Comparison of ENCODE assay signal across 11 cellular contexts in the genomic region with DNA sequence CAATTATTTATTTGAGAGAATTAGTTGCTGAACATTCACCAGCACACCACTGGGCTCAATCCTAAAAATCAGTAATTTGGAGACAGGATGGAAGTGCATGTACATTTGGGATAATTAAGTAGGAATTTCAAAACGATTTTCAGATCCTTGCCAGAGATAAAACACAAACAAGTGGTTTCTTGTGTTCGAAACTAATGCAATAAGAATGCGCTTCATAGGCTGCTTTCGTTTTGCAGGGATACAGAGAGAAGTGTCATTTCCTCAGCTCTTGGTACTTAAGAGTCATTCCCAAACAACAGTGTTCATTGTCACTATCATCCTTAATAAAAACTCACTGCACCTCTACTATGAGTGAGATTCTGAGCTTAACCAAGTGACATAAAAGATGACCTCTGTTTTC. TPM values are rescaled to one million over a fixed set of nuclear protein-coding genes. Genes with fewer than 3 reads are reported as not detected.
A peak's percentile ranks its signal among the peaks of the same experiment; 100 is the strongest.
DNase-seq lines count a peak whose midpoint lies in the region; ATAC-seq and TF ChIP-seq lines count a peak whose summit lies in the region.
"Had no signal": no experiment of that assay in that cellular context is flagged by ENCODE, and none has a peak within 500 bp of the region (broad histone marks: within the 10 kb centered on the region; RNA-seq: fewer than 3 reads in every experiment).

No MANE protein-coding gene starts in this region.

- peak overlapping the region; percentile 3; the same call in 1 of the 2 replicates for H3K4me3 ChIP-seq in PC-9
- H3K4me3 ChIP-seq in osteoblast (ENCODE audit: insufficient read depth, low read length): peak overlapping the region; percentile 11
- no peak overlapping the region for H3K4me3 ChIP-seq in Caco-2 (ENCODE audit: low read depth, low read length)
- H3K4me3 ChIP-seq: pancreas had no signal

- H3K4me2 ChIP-seq in PC-9 (peak overlapping the region; percentile 55), osteoblast (ENCODE audit: insufficient read depth, low read length) (peak overlapping the region; percentile 72)

- H3K9me3 Mint-ChIP-seq in Calu3 (ENCODE audit: low read depth, unreplicated experiment) (no peaks in the 10 kb centered on the region), Caco-2 (ENCODE audit: unreplicated experiment) (no peaks in the 10 kb centered on the region)
- H3K9me3 Mint-ChIP-seq in effector memory CD8-positive, alpha-beta T cell: no peaks in the 10 kb centered on the region

- no TSS peak for BruUV-seq in Calu3 (replicated peaks; lab: Mats Ljungman, UMichigan)
- BruUV-seq in PC-9 (replicated peaks; lab: Mats Ljungman, UMichigan): no TSS peak
- BruUV-seq in Caco-2 (replicated peaks; lab: Mats Ljungman, UMichigan): no TSS peak

- POLR2A ChIA-PET in PC-9 (lab: Charles Lee; ENCODE audit: unreplicated experiment) (interaction anchor here (0.6 kb wide), 1 partner anchor 17 kb away, joined by 4 read pairs; no protein-coding TSS in a partner anchor), Caco-2 (lab: Charles Lee) (no interaction called here)

- H3K27me3 ChIP-seq in PC-9 (ENCODE audit: insufficient read depth, low read depth) (no peaks in the 10 kb centered on the region), osteoblast (ENCODE audit: insufficient read depth, low read length) (no peaks in the 10 kb centered on the region), Caco-2 (replicated peaks; ENCODE audit: control insufficient read depth, insufficient read depth, low read length) (no peaks in the 10 kb centered on the region)
- H3K27me3 ChIP-seq: pancreas had no signal

- no peaks in the 10 kb centered on the region for H3K9me3 ChIP-seq in PC-9 (ENCODE audit: insufficient read depth, low read depth)
- H3K9me3 ChIP-seq in osteoblast (ENCODE audit: low read depth, low read length): no peaks in the 10 kb centered on the region
- H3K9me3 ChIP-seq in Caco-2: no peaks in the 10 kb centered on the region
- H3K9me3 ChIP-seq: pancreas had no signal

- H4K20me1 ChIP-seq in PC-9 (ENCODE audit: insufficient read depth) (no peaks in the 10 kb centered on the region), osteoblast (ENCODE audit: insufficient read depth, low read length) (no peaks in the 10 kb centered on the region)

- H3K27me3 Mint-ChIP-seq in Calu3 (ENCODE audit: unreplicated experiment): no peaks in the 10 kb centered on the region
- H3K27me3 Mint-ChIP-seq in effector memory CD8-positive, alpha-beta T cell: peaks cover 7 to 33% of the 10 kb centered on the region in 2 donors
- no peaks in the 10 kb centered on the region for H3K27me3 Mint-ChIP-seq in Caco-2 (ENCODE audit: insufficient read depth, unreplicated experiment)

- H3K79me2 ChIP-seq in PC-9 (ENCODE audit: low read depth) (no peaks in the 10 kb centered on the region), osteoblast (ENCODE audit: insufficient read depth, low read length) (no peaks in the 10 kb centered on the region)

- no peaks in the 10 kb centered on the region for H3K36me3 Mint-ChIP-seq in Calu3 (ENCODE audit: insufficient read depth, unreplicated experiment)
- no peaks in the 10 kb centered on the region for H3K36me3 Mint-ChIP-seq in effector memory CD8-positive, alpha-beta T cell (ENCODE audit: insufficient read depth)
- no peaks in the 10 kb centered on the region for H3K36me3 Mint-ChIP-seq in Caco-2 (ENCODE audit: insufficient read depth, unreplicated experiment)

- H3K36me3 ChIP-seq in PC-9 (ENCODE audit: low read depth) (no peaks in the 10 kb centered on the region), osteoblast (ENCODE audit: insufficient read depth, low read length) (no peaks in the 10 kb centered on the region), Caco-2 (ENCODE audit: control insufficient read depth, insufficient read depth, low read length) (no peaks in the 10 kb centered on the region)
- H3K36me3 ChIP-seq: pancreas had no signal

- no peak overlapping the region for H3K27ac Mint-ChIP-seq in Calu3 (ENCODE audit: unreplicated experiment)
- no peak overlapping the region for H3K27ac Mint-ChIP-seq in effector memory CD8-positive, alpha-beta T cell
- H3K27ac Mint-ChIP-seq in Caco-2 (ENCODE audit: unreplicated experiment): no peak overlapping the region

- H3K4me1 ChIP-seq in PC-9 (replicated peaks; ENCODE audit: insufficient read depth) (peaks cover 20% of the 10 kb centered on the region), osteoblast (ENCODE audit: insufficient read depth, low read length) (peaks cover 34% of the 10 kb centered on the region), Caco-2 (peaks cover 23% of the 10 kb centered on the region)
- H3K4me1 ChIP-seq: pancreas had no signal

- intact Hi-C loops in Calu3 (cut with micrococcal nuclease; ENCODE audit: unreplicated experiment): no loop called here
- intact Hi-C loops in PC-9 (cut with micrococcal nuclease; ENCODE audit: unreplicated experiment): no loop called here
- intact Hi-C loops in Caco-2 (cut with micrococcal nuclease; ENCODE audit: unreplicated experiment): no loop called here

- no peaks in the 10 kb centered on the region for H3K9me2 ChIP-seq in PC-9 (ENCODE audit: insufficient read depth)

- H2AFZ ChIP-seq in PC-9 (peak overlapping the region; percentile 34; the same call in 1 of the 2 replicates), osteoblast (ENCODE audit: low read length) (no peak overlapping the region)

- H3K4me1 Mint-ChIP-seq in Calu3 (ENCODE audit: low read depth, unreplicated experiment) (peaks cover 27% of the 10 kb centered on the region), Caco-2 (ENCODE audit: low read depth, unreplicated experiment) (peaks cover 12% of the 10 kb centered on the region)
- peaks cover 8 to 12% of the 10 kb centered on the region in 2 donors for H3K4me1 Mint-ChIP-seq in effector memory CD8-positive, alpha-beta T cell (ENCODE audit: low read depth in 2 of 2)

- no peak overlapping the region for H3K4me3 Mint-ChIP-seq in Calu3 (ENCODE audit: low read depth, unreplicated experiment)
- H3K4me3 Mint-ChIP-seq in effector memory CD8-positive, alpha-beta T cell: peak overlapping the region; percentile 3 to 15
- H3K4me3 Mint-ChIP-seq in Caco-2 (ENCODE audit: unreplicated experiment): no peak overlapping the region

- TF ChIP-seq CTCF in Calu3 (IDR thresholded peaks at IDR 0.05; ENCODE audit: unreplicated experiment) (no peak), PC-9 (conservative IDR thresholded peaks at IDR 0.05) (no peak), osteoblast (IDR thresholded peaks at IDR 0.05; ENCODE audit: extremely low read depth, low read depth, low read length) (no peak), Caco-2 (IDR thresholded peaks at IDR 0.05; ENCODE audit: insufficient read depth in 1 of 2, low read depth in 1 of 2, low read length in 1 of 2, severe bottlenecking in 1 of 2, unreplicated experiment in 1 of 2) (no peak)

- H3F3A ChIP-seq in PC-9 (ENCODE audit: insufficient read depth, low read depth): peaks cover 11% of the 10 kb centered on the region

- CTCF ChIA-PET in Calu3 (lab: Charles Lee) (no interaction called here), PC-9 (lab: Charles Lee) (no interaction called here), Caco-2 (lab: Charles Lee) (no interaction called here)

- H3K27ac ChIP-seq in PC-9: peak overlapping the region; percentile 10; the same call in 1 of the 2 replicates
- H3K27ac ChIP-seq in osteoblast (ENCODE audit: low read depth, low read length): no peak overlapping the region
- H3K27ac ChIP-seq: pancreas had no signal

- DNase-seq in Calu3 (peak; percentile 11), PC-9 (peak in 1 of 2 experiments; percentile 82), osteoblast (ENCODE audit: insufficient read length, low spot score, missing footprints) (peak; percentile 92), Caco-2 (no peak), NCI-H2029 treated with DMSO at 0.1 percent for 48 hours (lab: John Stamatoyannopoulos, UW) (no peak), 8988T (no peak)
- no peak for DNase-seq in effector memory CD8-positive, alpha-beta T cell
- DNase-seq: activated CD4-positive, CD25-positive, alpha-beta regulatory T cell treated with anti-CD3 and anti-CD28 coated beads, Interleukin-2, amount 50 U/mL, for 72 hours; pancreas had no signal

- no peak for ATAC-seq in effector memory CD8-positive, alpha-beta T cell (replicated peaks)
- ATAC-seq in HG02610 (IDR thresholded peaks at IDR 0.05; ENCODE audit: unreplicated experiment): no peak
- ATAC-seq: Right ventricle myocardium inferior had no signal

RNA-seq across cellular contexts. Expression of a gene that starts 20.6 kb away (rescaled TPM):
- total RNA-seq in Calu3 (2022) (40.3 and 45.3 TPM in 2 replicates), PC-9 (2021) (56.3 and 61.0 TPM in 2 replicates), osteoblast (40.7 and 43.1 TPM in 2 replicates), Caco-2 (2022) (34.7 and 36.4 TPM in 2 replicates)

Comparison
In these comparisons a context has a peak if more than half of its experiments do, and no peak if none do; other contexts are left out.
1. DNase-seq: peak in Calu3 (single experiment) and osteoblast (single experiment); none in effector memory CD8-positive, alpha-beta T cell (0 of 3), Caco-2 (0 of 2), NCI-H2029 treated with DMSO at 0.1 percent for 48 hours (single experiment) and 8988T (single experiment).
2. H3K4me3 Mint-ChIP-seq: peak in effector memory CD8-positive, alpha-beta T cell (2 of 2); none in Calu3 (single experiment) and Caco-2 (single experiment).